In the genomic region with DNA sequence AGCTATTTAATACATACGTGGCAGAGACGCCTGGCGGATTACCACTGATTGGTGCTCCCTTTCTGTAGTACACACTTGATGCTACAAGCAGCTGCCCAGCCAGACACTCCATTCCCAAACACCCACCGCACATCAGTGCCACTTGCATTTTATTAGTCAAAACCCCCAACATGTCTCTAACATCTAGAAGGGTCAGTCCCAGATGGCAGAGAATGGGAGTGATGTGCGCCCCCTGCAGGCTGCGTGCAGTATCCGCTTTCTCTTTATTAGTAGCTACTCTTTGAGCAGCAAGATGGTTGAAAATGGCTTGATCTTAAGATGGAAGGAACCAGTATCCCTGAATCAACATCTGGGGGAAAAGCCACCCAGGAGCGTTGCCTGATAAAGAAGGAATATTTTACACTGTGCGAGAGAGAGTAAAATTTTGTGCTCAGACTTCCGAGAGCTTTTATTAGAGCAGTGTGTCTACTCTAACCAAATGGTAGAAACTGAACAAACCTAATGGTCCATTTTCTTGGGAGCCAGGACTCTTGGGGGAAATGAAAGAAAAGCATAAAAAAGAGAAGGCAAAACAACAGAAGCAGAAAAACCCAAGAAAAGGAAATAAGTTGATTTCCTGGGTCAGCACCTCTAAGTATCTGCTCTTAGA, we compare ENCODE assay signal across 8 cellular contexts.
DNase-seq lines count a peak whose midpoint lies in the region; ATAC-seq and TF ChIP-seq lines count a peak whose summit lies in the region.

No MANE protein-coding gene starts in this region.

- H3K4me1 Mint-ChIP-seq in natural killer cell, result no peaks in the 10 kb centered on the region

- no peak overlapping the region for H3K4me2 ChIP-seq in DOHH2 (ENCODE audit: low read length)

- H3K9me3 ChIP-seq in DOHH2 (ENCODE audit: control insufficient read depth, insufficient read depth, low read length) (no peaks in the 10 kb centered on the region), esophagus squamous epithelium (no peaks in the 10 kb centered on the region)

- ATAC-seq in HG03354 (IDR thresholded peaks at IDR 0.05; ENCODE audit: poor library complexity, severe bottlenecking, unreplicated experiment), result peak; percentile 60
- no peak for ATAC-seq in natural killer cell
- ATAC-seq in HG03139 (IDR thresholded peaks at IDR 0.05; ENCODE audit: unreplicated experiment), result no peak
- ATAC-seq in HG02973 (IDR thresholded peaks at IDR 0.05; ENCODE audit: unreplicated experiment), result no peak

- no peaks in the 10 kb centered on the region for H3K36me3 ChIP-seq in DOHH2 (ENCODE audit: control insufficient read depth, low read length)
- H3K36me3 ChIP-seq in esophagus squamous epithelium, result no peaks in the 10 kb centered on the region

- H3K79me2 ChIP-seq in DOHH2 (ENCODE audit: control insufficient read depth, low read length), result no peaks in the 10 kb centered on the region

- H3K27ac ChIP-seq in DOHH2 (ENCODE audit: low read depth, low read length) (no peak overlapping the region), esophagus squamous epithelium (no peak overlapping the region)

- H3K4me3 Mint-ChIP-seq in natural killer cell, result no peak overlapping the region

- no peaks in the 10 kb centered on the region for H3K9me2 ChIP-seq in DOHH2 (replicated peaks; ENCODE audit: control insufficient read depth, low read length)

- no peaks in the 10 kb centered on the region for H3K4me1 ChIP-seq in DOHH2 (ENCODE audit: control insufficient read depth, low read length)
- H3K4me1 ChIP-seq in esophagus squamous epithelium, result peaks cover 0 to 2% (median 0%) of the 10 kb centered on the region in 3 donors

- H3K9me3 Mint-ChIP-seq in natural killer cell, result no peaks in the 10 kb centered on the region

- no peaks in the 10 kb centered on the region for H4K20me1 ChIP-seq in DOHH2 (ENCODE audit: control insufficient read depth, insufficient read depth, low read depth, low read length)

- TF ChIP-seq CTCF in DOHH2 (IDR thresholded peaks at IDR 0.05; ENCODE audit: low read depth, low read length, poor library complexity, severe bottlenecking) (peak; percentile 97), natural killer cell (IDR thresholded peaks at IDR 0.05) (peak; percentile 41), esophagus squamous epithelium (IDR thresholded peaks at IDR 0.05) (peak in 2 of 6 experiments; percentile 20 to 42)

- no peak for TF ChIP-seq POLR2A in esophagus squamous epithelium (IDR thresholded peaks at IDR 0.05)

- H3K27ac Mint-ChIP-seq in natural killer cell, result no peak overlapping the region

- H3K27me3 ChIP-seq in DOHH2 (ENCODE audit: control insufficient read depth, low read length), result no peaks in the 10 kb centered on the region
- no peaks in the 10 kb centered on the region for H3K27me3 ChIP-seq in esophagus squamous epithelium

- H3F3A ChIP-seq in DOHH2 (ENCODE audit: control insufficient read depth, insufficient read depth), result no peaks in the 10 kb centered on the region

- DNase-seq in activated T-helper 9 cell treated with anti-CD3 and anti-CD28 coated beads, Interleukin-2, amount 50 U/mL, for 16 hours (ENCODE audit: low read depth), result peak; percentile 5
- DNase-seq in natural killer cell (no peak), esophagus squamous epithelium (lab: John Stamatoyannopoulos, UW) (no peak), NCI-H146 treated with DMSO at 0.1 percent for 48 hours (lab: John Stamatoyannopoulos, UW; ENCODE audit: unreplicated experiment) (no peak)

- H3K4me3 ChIP-seq in DOHH2 (ENCODE audit: low read length) (no peak overlapping the region), esophagus squamous epithelium (no peak overlapping the region)

- H3K36me3 Mint-ChIP-seq in natural killer cell, result no peaks in the 10 kb centered on the region

- WGBS in esophagus squamous epithelium, 2 donors, result 84 to 89% methylated on average over 10 of the region's 10 CpGs

- H3K27me3 Mint-ChIP-seq in natural killer cell (ENCODE audit: low read depth in 2 of 2), result no peaks in the 10 kb centered on the region

- intact Hi-C loops in natural killer cell (cut with micrococcal nuclease) (no loop called here), esophagus squamous epithelium (cut with DNase I) (no loop called here)
